ENCODE assay signal across 13 cellular contexts in the genomic region with DNA sequence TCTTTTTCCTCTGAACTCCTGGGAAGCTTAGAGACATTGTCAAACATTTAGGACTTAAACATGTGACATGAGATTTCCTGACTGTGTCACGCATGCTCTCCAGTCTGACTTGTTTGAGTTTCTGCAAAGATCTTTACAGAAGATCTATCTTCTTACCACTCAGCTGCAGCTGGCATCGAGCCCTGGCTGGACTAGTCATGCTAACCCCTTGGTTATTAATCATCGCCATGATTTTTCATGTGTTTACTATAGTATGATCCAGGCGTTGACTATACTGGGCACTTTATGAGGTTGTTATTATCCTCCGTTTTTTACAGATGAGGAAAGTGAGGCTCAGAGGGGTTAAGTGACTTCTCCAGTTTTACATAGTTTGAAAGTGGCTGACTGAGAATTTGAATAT. TPM values are rescaled to one million over a fixed set of nuclear protein-coding genes. Genes with fewer than 3 reads are reported as not detected.
DNase-seq lines count a peak whose midpoint lies in the region; ATAC-seq, FAIRE-seq and TF ChIP-seq lines count a peak whose summit lies in the region.
"Had no signal": no experiment of that assay in that cellular context is flagged by ENCODE, and none has a peak within 500 bp of the region (broad histone marks: within the 10 kb centered on the region; RNA-seq: fewer than 3 reads in every experiment).

No MANE protein-coding gene starts in this region.

- no peak for TF ChIP-seq POLR2A in stomach (IDR thresholded peaks at IDR 0.05)

- CTCF ChIA-PET in activated CD4-positive, alpha-beta T cell treated with anti-CD3 and anti-CD28 coated beads for 36 hours (lab: Charles Lee) = interaction anchor here (1.0 kb wide), 1 partner anchor 15 kb away, joined by 3 read pairs; no protein-coding TSS in a partner anchor

- peak; percentile 43 for ATAC-seq in activated CD4-positive, alpha-beta T cell treated with anti-CD3 and anti-CD28 coated beads for 36 hours
- no peak for ATAC-seq in GM19351 (IDR thresholded peaks at IDR 0.05; ENCODE audit: unreplicated experiment)
- ATAC-seq: right cardiac atrium had no signal

- H3K79me2 ChIP-seq in astrocyte (ENCODE audit: insufficient read depth, low read length) = no peaks in the 10 kb centered on the region

- no peak overlapping the region for H3K27ac Mint-ChIP-seq in activated CD4-positive, alpha-beta T cell treated with anti-CD3 and anti-CD28 coated beads for 36 hours
- H3K27ac Mint-ChIP-seq in activated CD4-positive, alpha-beta T cell treated with anti-CD3 and anti-CD28 coated beads, Interleukin-2, amount 10 ng/mL, durations not matched to agents 24 days and 14 days = no peak overlapping the region
- H3K27ac Mint-ChIP-seq in astrocyte (ENCODE audit: unreplicated experiment) (peak overlapping the region; percentile 16), endodermal cell (no peak overlapping the region)

- no peaks in the 10 kb centered on the region for H3K9me3 Mint-ChIP-seq in activated CD4-positive, alpha-beta T cell treated with anti-CD3 and anti-CD28 coated beads for 36 hours (ENCODE audit: low read depth)
- peaks cover 11% of the 10 kb centered on the region for H3K9me3 Mint-ChIP-seq in activated CD4-positive, alpha-beta T cell treated with anti-CD3 and anti-CD28 coated beads, Interleukin-2, amount 10 ng/mL, durations not matched to agents 24 days and 14 days
- H3K9me3 Mint-ChIP-seq in astrocyte (ENCODE audit: unreplicated experiment) = peaks cover 1% of the 10 kb centered on the region
- no peaks in the 10 kb centered on the region for H3K9me3 Mint-ChIP-seq in endodermal cell

- no peak for TF ChIP-seq CTCF in astrocyte (IDR thresholded peaks at IDR 0.05; ENCODE audit: insufficient read depth, low read depth, low read length)
- no peak for TF ChIP-seq CTCF in fibroblast of villous mesenchyme (IDR thresholded peaks at IDR 0.05; ENCODE audit: insufficient read depth, low read depth, low read length)
- TF ChIP-seq CTCF in stomach (IDR thresholded peaks at IDR 0.05) = no peak
- TF ChIP-seq CTCF in colonic mucosa (IDR thresholded peaks at IDR 0.05) = no peak
- TF ChIP-seq CTCF in endodermal cell (conservative IDR thresholded peaks at IDR 0.05) = no peak

- no peaks in the 10 kb centered on the region for H3K27me3 Mint-ChIP-seq in activated CD4-positive, alpha-beta T cell treated with anti-CD3 and anti-CD28 coated beads for 36 hours
- H3K27me3 Mint-ChIP-seq in activated CD4-positive, alpha-beta T cell treated with anti-CD3 and anti-CD28 coated beads, Interleukin-2, amount 10 ng/mL, durations not matched to agents 24 days and 14 days = no peaks in the 10 kb centered on the region
- no peaks in the 10 kb centered on the region for H3K27me3 Mint-ChIP-seq in astrocyte (ENCODE audit: low read depth, unreplicated experiment)
- no peaks in the 10 kb centered on the region for H3K27me3 Mint-ChIP-seq in endodermal cell (ENCODE audit: insufficient read depth)

- H3K4me1 ChIP-seq in astrocyte (ENCODE audit: insufficient read depth, low read length) (peaks cover 25% of the 10 kb centered on the region), stomach (peaks cover 4 to 30% (median 14%) of the 10 kb centered on the region in 4 donors), colonic mucosa (no peaks in the 10 kb centered on the region), endodermal cell (ENCODE audit: control insufficient read depth, insufficient read depth, low read length) (peaks cover 6% of the 10 kb centered on the region)

- no peak overlapping the region for H3K4me3 Mint-ChIP-seq in activated CD4-positive, alpha-beta T cell treated with anti-CD3 and anti-CD28 coated beads for 36 hours
- no peak overlapping the region for H3K4me3 Mint-ChIP-seq in activated CD4-positive, alpha-beta T cell treated with anti-CD3 and anti-CD28 coated beads, Interleukin-2, amount 10 ng/mL, durations not matched to agents 24 days and 14 days
- no peak overlapping the region for H3K4me3 Mint-ChIP-seq in astrocyte (ENCODE audit: unreplicated experiment)
- no peak overlapping the region for H3K4me3 Mint-ChIP-seq in endodermal cell

- H3K27me3 ChIP-seq in astrocyte (ENCODE audit: insufficient read depth, low read length) (no peaks in the 10 kb centered on the region), stomach (no peaks in the 10 kb centered on the region), colonic mucosa (no peaks in the 10 kb centered on the region), endodermal cell (ENCODE audit: control insufficient read depth, insufficient read depth, low read length, poor library complexity, severe bottlenecking) (no peaks in the 10 kb centered on the region)
- H3K27me3 ChIP-seq: tibial nerve had no signal

- 30 to 39% (median 34%) methylated on average over 5 of the region's 5 CpGs for WGBS in stomach, 5 donors
- WGBS in endodermal cell (ENCODE audit: insufficient coverage in 1 of 2, insufficient read length in 1 of 2), 2 experiments = 89 to 95% methylated on average over 5 of the region's 5 CpGs

- intact Hi-C loops in activated CD4-positive, alpha-beta T cell treated with anti-CD3 and anti-CD28 coated beads for 36 hours (cut with DNase I, micrococcal nuclease) = no loop called here
- intact Hi-C loops in activated CD4-positive, alpha-beta T cell treated with anti-CD3 and anti-CD28 coated beads, Interleukin-2, amount 10 ng/mL, durations not matched to agents 24 days and 14 days (cut with micrococcal nuclease) = no loop called here
- intact Hi-C loops in stomach (cut with DNase I; ENCODE audit: low total_unique reads) (loop anchor here (10.0 kb wide), 1 partner anchor 77 kb away; no protein-coding TSS in a partner anchor), colonic mucosa (cut with DNase I) (no loop called here)

- no peak overlapping the region for H2AFZ ChIP-seq in astrocyte (ENCODE audit: low read depth, low read length)

- no peaks in the 10 kb centered on the region for H4K20me1 ChIP-seq in astrocyte (ENCODE audit: insufficient read depth, low read length)

- POLR2A ChIA-PET in activated CD4-positive, alpha-beta T cell treated with anti-CD3 and anti-CD28 coated beads for 36 hours (lab: Charles Lee) = no interaction called here

- no peaks in the 10 kb centered on the region for H3K36me3 Mint-ChIP-seq in activated CD4-positive, alpha-beta T cell treated with anti-CD3 and anti-CD28 coated beads for 36 hours (ENCODE audit: low read depth)
- no peaks in the 10 kb centered on the region for H3K36me3 Mint-ChIP-seq in activated CD4-positive, alpha-beta T cell treated with anti-CD3 and anti-CD28 coated beads, Interleukin-2, amount 10 ng/mL, durations not matched to agents 24 days and 14 days (ENCODE audit: low read depth)
- no peaks in the 10 kb centered on the region for H3K36me3 Mint-ChIP-seq in astrocyte (ENCODE audit: low read depth, unreplicated experiment)
- no peaks in the 10 kb centered on the region for H3K36me3 Mint-ChIP-seq in endodermal cell (ENCODE audit: low read depth)

- H3K9ac ChIP-seq in astrocyte (ENCODE audit: low read length) = no peak overlapping the region
- H3K9ac ChIP-seq in colonic mucosa (ENCODE audit: low read depth in 2 of 2, low read length in 2 of 2) = no peak overlapping the region
- no peak overlapping the region for H3K9ac ChIP-seq in endodermal cell (ENCODE audit: extremely low read depth, low read length, poor library complexity, severe bottlenecking)
- H3K9ac ChIP-seq: KMS-11 had no signal

- no peaks in the 10 kb centered on the region for H3K36me3 ChIP-seq in astrocyte (ENCODE audit: insufficient read depth, low read length)
- no peaks in the 10 kb centered on the region for H3K36me3 ChIP-seq in stomach
- H3K36me3 ChIP-seq in colonic mucosa = no peaks in the 10 kb centered on the region
- H3K36me3 ChIP-seq in endodermal cell (ENCODE audit: control insufficient read depth, insufficient read depth, low read length) = no peaks in the 10 kb centered on the region
- H3K36me3 ChIP-seq: tibial nerve, WERI-Rb-1 had no signal

- no peak overlapping the region for H3K4me3 ChIP-seq in astrocyte (ENCODE audit: insufficient read depth, low read depth, low read length)
- H3K4me3 ChIP-seq in fibroblast of villous mesenchyme (ENCODE audit: low read depth, low read length) = no peak overlapping the region
- H3K4me3 ChIP-seq in stomach = no peak overlapping the region
- no peak overlapping the region for H3K4me3 ChIP-seq in colonic mucosa
- H3K4me3 ChIP-seq in endodermal cell (ENCODE audit: low read length) = no peak overlapping the region
- H3K4me3 ChIP-seq: tibial nerve had no signal

- no peak for TF ChIP-seq EP300 in stomach (IDR thresholded peaks at IDR 0.05)

- peak overlapping the region; percentile 8 for H3K4me2 ChIP-seq in astrocyte (ENCODE audit: low read length)
- H3K4me2 ChIP-seq: KMS-11 had no signal

- H3K27ac ChIP-seq in astrocyte (ENCODE audit: low read depth, low read length) (peak overlapping the region; percentile 20), stomach (peak overlapping the region in 1 of 5 donors; percentile 37), colonic mucosa (no peak overlapping the region), endodermal cell (ENCODE audit: low read depth, low read length) (no peak overlapping the region)
- H3K27ac ChIP-seq: KMS-11, tibial nerve, WERI-Rb-1 had no signal

- H3K4me1 Mint-ChIP-seq in activated CD4-positive, alpha-beta T cell treated with anti-CD3 and anti-CD28 coated beads for 36 hours = peaks cover 3% of the 10 kb centered on the region
- no peaks in the 10 kb centered on the region for H3K4me1 Mint-ChIP-seq in activated CD4-positive, alpha-beta T cell treated with anti-CD3 and anti-CD28 coated beads, Interleukin-2, amount 10 ng/mL, durations not matched to agents 24 days and 14 days
- H3K4me1 Mint-ChIP-seq in astrocyte (ENCODE audit: low read depth, unreplicated experiment) (peaks cover 25% of the 10 kb centered on the region), endodermal cell (peaks cover 14% of the 10 kb centered on the region)

- no peak for FAIRE-seq in astrocyte (lab: Jason Lieb, UNC)
- FAIRE-seq: A204.1 had no signal

- DNase-seq in activated CD4-positive, alpha-beta T cell treated with anti-CD3 and anti-CD28 coated beads for 36 hours = no peak
- DNase-seq in activated CD4-positive, alpha-beta T cell treated with anti-CD3 and anti-CD28 coated beads, Interleukin-2, amount 10 ng/mL, durations not matched to agents 24 days and 14 days = no peak
- peak; percentile 89 for DNase-seq in astrocyte (ENCODE audit: low read depth)
- DNase-seq in fibroblast of villous mesenchyme (ENCODE audit: low read depth) = peak; percentile 86
- peak; percentile 64 for DNase-seq in stomach
- DNase-seq in colonic mucosa = no peak
- DNase-seq in endodermal cell = no peak
- DNase-seq: right cardiac atrium, WERI-Rb-1 had no signal

- H3K9me3 ChIP-seq in astrocyte (ENCODE audit: insufficient read depth, low read depth, low read length) (no peaks in the 10 kb centered on the region), stomach (no peaks in the 10 kb centered on the region), colonic mucosa (no peaks in the 10 kb centered on the region), endodermal cell (ENCODE audit: control insufficient read depth, low read length) (no peaks in the 10 kb centered on the region)
- H3K9me3 ChIP-seq: tibial nerve had no signal

RNA-seq across cellular contexts. Expression of gene IRF2BP2, which starts 18.1 kb away (rescaled TPM):
- 100 to 1,000 TPM; 132 to 200 TPM for total RNA-seq in activated CD4-positive, alpha-beta T cell treated with anti-CD3 and anti-CD28 coated beads for 36 hours
- 206 and 217 TPM in 2 replicates for total RNA-seq in activated CD4-positive, alpha-beta T cell treated with anti-CD3 and anti-CD28 coated beads, Interleukin-2, amount 10 ng/mL, durations not matched to agents 24 days and 14 days
- 122 and 126 TPM in 2 replicates for total RNA-seq in astrocyte
- 53.1 and 60.9 TPM in 2 replicates for total RNA-seq in fibroblast of villous mesenchyme
- 100 to 1,000 TPM in 2 of 5 donors, 10 to 100 TPM in 3; 58.3 to 218 (median 81.1) TPM for total RNA-seq in stomach
- polyA plus RNA-seq in stomach = 10 to 100 TPM; 39.6 to 57.0 (median 51.5) TPM
- 100 to 1,000 TPM; 157 to 164 TPM for total RNA-seq in colonic mucosa
- total RNA-seq in endodermal cell = 10 to 100 TPM; 41.6 to 45.7 TPM
- polyA plus RNA-seq in endodermal cell (2013, experiment 1 of 2) = 63.2 TPM
- 56.4 TPM for polyA plus RNA-seq in endodermal cell (2013, experiment 2 of 2)

Comparison
In these comparisons a context has a peak if more than half of its experiments do, and no peak if none do; other contexts are left out.
1. DNase-seq: peak in astrocyte (single experiment), fibroblast of villous mesenchyme (single experiment) and stomach (single experiment); none in activated CD4-positive, alpha-beta T cell treated with anti-CD3 and anti-CD28 coated beads for 36 hours (single experiment), activated CD4-positive, alpha-beta T cell treated with anti-CD3 and anti-CD28 coated beads, Interleukin-2, amount 10 ng/mL, durations not matched to agents 24 days and 14 days (single experiment), colonic mucosa (single experiment) and endodermal cell (single experiment).